Comparison of ENCODE assay signal across 30 cellular contexts in genomic region chr11:23729088-23729487, GRCh38.
"Had no signal": no experiment of that assay in that cellular context is flagged by ENCODE, and none has a peak within 500 bp of the region (broad histone marks: within the 10 kb centered on the region; RNA-seq: fewer than 3 reads in every experiment).

No MANE protein-coding gene starts in this region.

- H3K36me3 ChIP-seq: esophagus squamous epithelium, ovary, right lobe of liver, stomach, thyroid gland, vagina had no signal

- H3K27ac Mint-ChIP-seq: effector memory CD8-positive, alpha-beta T cell; memory B cell; mesothelial cell of epicardium; naive B cell; natural killer cell treated with Interleukin-12 subunit alpha and Interleukin-12 subunit beta and Interleukin-15 and Interleukin-18, amount 100 ng/mL, for 72 hours; stimulated activated effector memory CD8-positive, alpha-beta T cell treated with anti-CD3 and anti-CD28 coated beads, Interleukin-12 subunit alpha, Interleukin-12 subunit beta, amount 100 ng/mL, for 72 hours had no signal

- H3K4me1 Mint-ChIP-seq: memory B cell; naive B cell; stimulated activated effector memory CD8-positive, alpha-beta T cell treated with anti-CD3 and anti-CD28 coated beads, Interleukin-12 subunit alpha, Interleukin-12 subunit beta, amount 100 ng/mL, for 72 hours had no signal

- H3K27me3 Mint-ChIP-seq: effector memory CD8-positive, alpha-beta T cell; memory B cell; naive B cell; natural killer cell treated with Interleukin-12 subunit alpha and Interleukin-12 subunit beta and Interleukin-15 and Interleukin-18, amount 100 ng/mL, for 72 hours had no signal

- H3K27ac ChIP-seq: esophagus squamous epithelium, ovary, psoas muscle, right lobe of liver, stomach, thyroid gland, vagina had no signal

- H3K4me3 Mint-ChIP-seq: effector memory CD8-positive, alpha-beta T cell; memory B cell; mesothelial cell of epicardium; naive B cell; natural killer cell treated with Interleukin-12 subunit alpha and Interleukin-12 subunit beta and Interleukin-15 and Interleukin-18, amount 100 ng/mL, for 72 hours; neural crest cell; stimulated activated effector memory CD8-positive, alpha-beta T cell treated with anti-CD3 and anti-CD28 coated beads, Interleukin-12 subunit alpha, Interleukin-12 subunit beta, amount 100 ng/mL, for 72 hours had no signal

- FAIRE-seq: colon, endometrium, frontal cortex, keratinocyte, small intestine had no signal

- DNase-seq: effector memory CD8-positive, alpha-beta T cell; erythroblast; esophagus squamous epithelium; mucosa of descending colon; naive B cell; nucleus accumbens; ovary; posterior cingulate gyrus; psoas muscle; retina; right lobe of liver; small intestine; stimulated activated CD4-positive, alpha-beta T cell treated with anti-CD3 and anti-CD28 coated beads, Interleukin-12 subunit alpha, Interleukin-12 subunit beta, amount 100 ng/mL, for 4 hours; stimulated activated CD4-positive, alpha-beta T cell treated with anti-CD3 and anti-CD28 coated beads, Interleukin-1b, Interleukin-23, amount 100 ng/mL, for 48 hours; stimulated activated CD4-positive, alpha-beta T cell treated with anti-CD3 and anti-CD28 coated beads, Interleukin-4, amount 100 ng/mL, for 1 hour; stimulated activated naive CD4-positive, alpha-beta T cell treated with Interleukin-2 at 50 U/mL for 16 hours; stomach; thyroid gland; trophoblast cell had no signal

- H3K27me3 ChIP-seq: esophagus squamous epithelium, ovary, right lobe of liver, stomach, thyroid gland, vagina had no signal

- H3K4me3 ChIP-seq: esophagus squamous epithelium, lung, mucosa of descending colon, ovary, psoas muscle, right lobe of liver, stomach, thyroid gland, vagina had no signal

- H3K36me3 Mint-ChIP-seq: memory B cell; mesothelial cell of epicardium; naive B cell; stimulated activated effector memory CD8-positive, alpha-beta T cell treated with anti-CD3 and anti-CD28 coated beads, Interleukin-12 subunit alpha, Interleukin-12 subunit beta, amount 100 ng/mL, for 72 hours had no signal

- H3K4me1 ChIP-seq: esophagus squamous epithelium, psoas muscle, right lobe of liver, stomach, thyroid gland, vagina had no signal

- H3K9me3 ChIP-seq: mucosa of descending colon, ovary, psoas muscle, right lobe of liver, thyroid gland, vagina had no signal

- H3K9me3 Mint-ChIP-seq: neural crest cell had no signal
